ENCODE assay signal across 11 cellular contexts in genomic region chr18:35661483-35662146, GRCh38.
DNase-seq lines count a peak whose midpoint lies in the region; ATAC-seq and TF ChIP-seq lines count a peak whose summit lies in the region.
"Had no signal": no experiment of that assay in that cellular context is flagged by ENCODE, and none has a peak within 500 bp of the region (broad histone marks: within the 10 kb centered on the region; RNA-seq: fewer than 3 reads in every experiment).

No MANE protein-coding gene starts in this region.

- H3K9ac ChIP-seq in colonic mucosa (ENCODE audit: low read depth in 2 of 2, low read length in 2 of 2), result no peak overlapping the region

- H3K4me1 ChIP-seq in colonic mucosa, result no peaks in the 10 kb centered on the region
- H3K4me1 ChIP-seq: transverse colon had no signal

- H3K4me3 ChIP-seq in cardiac fibroblast (replicated peaks in 1 of 2; ENCODE audit: low read depth in 2 of 2, low read length in 2 of 2), result no peak overlapping the region
- no peak overlapping the region for H3K4me3 ChIP-seq in colonic mucosa
- H3K4me3 ChIP-seq: transverse colon had no signal

- DNase-seq in NCI-H2171 treated with DMSO at 0.1 percent for 48 hours (lab: John Stamatoyannopoulos, UW), result peak; percentile 45
- no peak for DNase-seq in NCI-H2171 (lab: John Stamatoyannopoulos, UW)
- DNase-seq in NAMALWA (ENCODE audit: low spot score), result peak; percentile 26
- DNase-seq in cardiac fibroblast (ENCODE audit: low read depth in 2 of 2), result no peak
- DNase-seq in pons (ENCODE audit: low spot score), result peak; percentile 56
- DNase-seq in colonic mucosa, result no peak
- no peak for DNase-seq in NCI-H128 (lab: John Stamatoyannopoulos, UW; ENCODE audit: unreplicated experiment)
- DNase-seq: mesenchymal stem cell, NCI-H1930, transverse colon had no signal

- no peaks in the 10 kb centered on the region for H3K36me3 ChIP-seq in colonic mucosa

- intact Hi-C loops in colonic mucosa (cut with DNase I), result no loop called here

- H3K27me3 ChIP-seq in colonic mucosa, result no peaks in the 10 kb centered on the region
- H3K27me3 ChIP-seq: transverse colon had no signal

- H3K27ac ChIP-seq in colonic mucosa, result no peak overlapping the region
- H3K27ac ChIP-seq: transverse colon had no signal

- H3K9me3 ChIP-seq in colonic mucosa, result no peaks in the 10 kb centered on the region
- H3K9me3 ChIP-seq: transverse colon had no signal

- ATAC-seq in GM21447 (IDR thresholded peaks at IDR 0.05; ENCODE audit: unreplicated experiment), result no peak

- peak; percentile 6 for TF ChIP-seq CTCF in cardiac fibroblast (IDR thresholded peaks at IDR 0.05; ENCODE audit: low read depth, low read length)
- no peak for TF ChIP-seq CTCF in colonic mucosa (IDR thresholded peaks at IDR 0.05)

Comparison
In these comparisons a context has a peak if more than half of its experiments do, and no peak if none do; other contexts are left out.
1. DNase-seq: peak in NCI-H2171 treated with DMSO at 0.1 percent for 48 hours (single experiment), NAMALWA (single experiment) and pons (single experiment); none in NCI-H2171 (single experiment), cardiac fibroblast (0 of 2), colonic mucosa (single experiment) and NCI-H128 (single experiment).